Comparison of ENCODE assay signal across 8 cellular contexts in the genomic region with DNA sequence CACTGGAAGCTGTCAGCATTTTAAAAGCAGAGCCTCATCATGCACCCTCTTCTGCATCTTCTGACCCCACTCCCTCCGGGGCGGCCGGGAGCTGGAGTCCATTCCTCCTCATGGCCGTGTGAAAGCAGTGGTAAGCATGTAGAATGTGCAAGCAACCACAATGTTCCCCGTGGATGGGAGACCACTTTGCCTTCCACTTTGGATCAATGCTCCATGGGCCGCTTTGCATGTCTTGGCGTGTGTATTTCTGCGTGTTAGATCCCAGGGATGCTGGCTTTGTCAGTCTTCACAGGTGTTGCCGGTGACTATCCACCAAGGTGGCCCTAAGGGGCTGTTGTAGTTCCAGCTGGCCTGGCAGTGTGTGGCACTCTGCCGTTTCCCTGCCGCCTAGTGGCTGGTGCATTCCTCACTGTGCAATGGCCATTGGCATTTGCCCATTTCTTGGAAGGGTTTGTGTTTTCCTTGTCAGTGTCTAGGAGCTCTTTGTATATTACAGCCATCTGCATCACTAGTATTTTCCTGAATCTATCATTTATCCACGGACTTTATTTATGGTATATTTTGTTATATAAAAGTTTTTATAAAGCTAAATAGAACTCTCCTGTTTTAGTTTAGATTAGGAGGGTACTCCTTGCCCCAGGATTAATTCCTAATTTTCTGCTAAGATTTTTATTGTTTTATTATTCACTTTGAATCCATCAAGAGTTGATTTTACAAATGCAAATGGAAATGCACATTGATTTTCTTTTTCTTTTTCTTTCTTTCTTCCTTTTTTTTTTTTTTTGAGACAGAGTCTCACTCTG. TPM values are rescaled to one million over a fixed set of nuclear protein-coding genes. Genes with fewer than 3 reads are reported as not detected.
A peak's percentile ranks its signal among the peaks of the same experiment; 100 is the strongest.
DNase-seq lines count a peak whose midpoint lies in the region; ATAC-seq and TF ChIP-seq lines count a peak whose summit lies in the region.

No MANE protein-coding gene starts in this region.

- H2AFZ ChIP-seq in PC-9 = no peak overlapping the region

- no peaks in the 10 kb centered on the region for H3K9me3 ChIP-seq in PC-9 (ENCODE audit: insufficient read depth, low read depth)

- peak overlapping the region; percentile 90 for H3K4me2 ChIP-seq in PC-9

- DNase-seq in PC-9 = peak; percentile 75 to 85
- DNase-seq in fibroblast of gingiva (ENCODE audit: low read depth) = peak; percentile 58
- DNase-seq in retinal pigment epithelial cell (ENCODE audit: low read depth) = no peak
- DNase-seq in activated T-cell treated with anti-CD3 and anti-CD28 coated beads, Interleukin-2, amount 50 U/mL, for 1 hour = no peak

- ATAC-seq in GM19397 (IDR thresholded peaks at IDR 0.05; ENCODE audit: unreplicated experiment) (no peak), HG02571 (IDR thresholded peaks at IDR 0.05; ENCODE audit: unreplicated experiment) (no peak), GM18867 (IDR thresholded peaks at IDR 0.05; ENCODE audit: unreplicated experiment) (no peak)

- H3K36me3 ChIP-seq in PC-9 (ENCODE audit: low read depth) = no peaks in the 10 kb centered on the region

- no peaks in the 10 kb centered on the region for H3K79me2 ChIP-seq in PC-9 (ENCODE audit: low read depth)

- H3K4me3 ChIP-seq in GM12875 (ENCODE audit: low read depth, low read length) (no peak overlapping the region), PC-9 (peak overlapping the region; percentile 52), retinal pigment epithelial cell (ENCODE audit: low read length) (no peak overlapping the region)

- intact Hi-C loops in PC-9 (cut with micrococcal nuclease; ENCODE audit: unreplicated experiment) = loop anchor here (1.0 to 5.0 kb wide), 8 partner anchors 26 to 392 kb away; a partner anchor contains a TSS

- no peaks in the 10 kb centered on the region for H3K9me2 ChIP-seq in PC-9 (ENCODE audit: insufficient read depth)

- TF ChIP-seq CTCF in GM12875 (IDR thresholded peaks at IDR 0.05; ENCODE audit: borderline replicate concordance, insufficient read depth, low read depth, low read length) = peak; percentile 26; the same call in 1 of the 2 replicates
- peak; percentile 89 for TF ChIP-seq CTCF in PC-9 (conservative IDR thresholded peaks at IDR 0.05)
- TF ChIP-seq CTCF in retinal pigment epithelial cell (conservative IDR thresholded peaks at IDR 0.05; ENCODE audit: low read depth, low read length) = peak; percentile 57

- H3K27ac ChIP-seq in PC-9 = peak overlapping the region; percentile 100

- peaks cover 46% of the 10 kb centered on the region for H3F3A ChIP-seq in PC-9 (ENCODE audit: insufficient read depth, low read depth)

- POLR2A ChIA-PET in PC-9 (lab: Charles Lee; ENCODE audit: unreplicated experiment) = interaction anchor here (0.5 to 2.9 kb wide), 11 partner anchors 11 to 506 kb away, joined by 3 to 22 read pairs (median 4); a partner anchor contains a TSS

- CTCF ChIA-PET in PC-9 (lab: Charles Lee) = interaction anchor here (0.7 to 2.5 kb wide), 7 partner anchors 8 to 389 kb away, joined by 3 to 16 read pairs (median 4); no protein-coding TSS in a partner anchor

- no peaks in the 10 kb centered on the region for H4K20me1 ChIP-seq in PC-9 (ENCODE audit: insufficient read depth)

- peaks cover 60% of the 10 kb centered on the region for H3K4me1 ChIP-seq in PC-9 (replicated peaks; ENCODE audit: insufficient read depth)

- no peaks in the 10 kb centered on the region for H3K27me3 ChIP-seq in PC-9 (ENCODE audit: insufficient read depth, low read depth)

- BruUV-seq in PC-9 (replicated peaks; lab: Mats Ljungman, UMichigan) = no TSS peak

RNA-seq across cellular contexts. Expression of a gene that starts 5.8 kb away (rescaled TPM):
- total RNA-seq in PC-9 (2021) = 1,620 and 1,906 TPM in 2 replicates

RNA-seq across cellular contexts. Expression of a gene that starts 37.5 kb away (rescaled TPM):
- 38.9 and 42.6 TPM in 2 replicates for total RNA-seq in PC-9 (2021)

Comparison
In these comparisons a context has a peak if more than half of its experiments do, and no peak if none do; other contexts are left out.
1. CTCF ChIP-seq: peak in every context shown above with its lines; median percentile 89 in PC-9; 57 in retinal pigment epithelial cell; 26 in GM12875.
2. DNase-seq: peak in PC-9 (2 of 2) and fibroblast of gingiva (single experiment); none in retinal pigment epithelial cell (single experiment) and activated T-cell treated with anti-CD3 and anti-CD28 coated beads, Interleukin-2, amount 50 U/mL, for 1 hour (single experiment).